Comparison of ENCODE assay signal across 9 cellular contexts in genomic region chr18:10851824-10852225, GRCh38.
DNase-seq lines count a peak whose midpoint lies in the region; ATAC-seq and TF ChIP-seq lines count a peak whose summit lies in the region.
"Had no signal": no experiment of that assay in that cellular context is flagged by ENCODE, and none has a peak within 500 bp of the region (broad histone marks: within the 10 kb centered on the region; RNA-seq: fewer than 3 reads in every experiment).

No MANE protein-coding gene starts in this region.

- H3K27me3 Mint-ChIP-seq in natural killer cell (ENCODE audit: low read depth in 2 of 2): peaks cover 3 to 7% of the 10 kb centered on the region in 2 donors
- H3K27me3 Mint-ChIP-seq in natural killer cell treated with Interleukin-12 subunit alpha and Interleukin-12 subunit beta and Interleukin-15 and Interleukin-18, amount 100 ng/mL, for 72 hours: peaks cover 8 to 10% of the 10 kb centered on the region in 2 donors

- H3K9me3 ChIP-seq in WERI-Rb-1 (ENCODE audit: severe bottlenecking): no peaks in the 10 kb centered on the region
- H3K9me3 ChIP-seq in right atrium auricular region: no peaks in the 10 kb centered on the region

- no peak overlapping the region for H3K4me3 Mint-ChIP-seq in natural killer cell
- H3K4me3 Mint-ChIP-seq in natural killer cell treated with Interleukin-12 subunit alpha and Interleukin-12 subunit beta and Interleukin-15 and Interleukin-18, amount 100 ng/mL, for 72 hours: no peak overlapping the region
- H3K4me3 Mint-ChIP-seq: central memory CD8-positive, alpha-beta T cell had no signal

- H3K27ac ChIP-seq in WERI-Rb-1 (no peak overlapping the region), right atrium auricular region (no peak overlapping the region)

- ATAC-seq in natural killer cell: no peak
- no peak for ATAC-seq in natural killer cell treated with Interleukin-12 subunit alpha and Interleukin-12 subunit beta and Interleukin-15 and Interleukin-18, amount 100 ng/mL, for 72 hours

- no peaks in the 10 kb centered on the region for H3K9me3 Mint-ChIP-seq in natural killer cell
- no peaks in the 10 kb centered on the region for H3K9me3 Mint-ChIP-seq in natural killer cell treated with Interleukin-12 subunit alpha and Interleukin-12 subunit beta and Interleukin-15 and Interleukin-18, amount 100 ng/mL, for 72 hours
- H3K9me3 Mint-ChIP-seq: central memory CD8-positive, alpha-beta T cell had no signal

- no peak for DNase-seq in natural killer cell
- no peak for DNase-seq in natural killer cell treated with Interleukin-12 subunit alpha and Interleukin-12 subunit beta and Interleukin-15 and Interleukin-18, amount 100 ng/mL, for 72 hours (ENCODE audit: low spot score)
- DNase-seq in NCI-H1694 (lab: John Stamatoyannopoulos, UW): peak; percentile 21
- no peak for DNase-seq in WERI-Rb-1
- DNase-seq in right atrium auricular region (ENCODE audit: low spot score): no peak
- DNase-seq in stromal cell of bone marrow (ENCODE audit: low read depth): peak; percentile 31
- DNase-seq in effector CD4-positive, alpha-beta T cell: no peak
- DNase-seq in mucosa of gallbladder (ENCODE audit: low spot score): no peak

- no peaks in the 10 kb centered on the region for H3K36me3 Mint-ChIP-seq in natural killer cell
- no peaks in the 10 kb centered on the region for H3K36me3 Mint-ChIP-seq in natural killer cell treated with Interleukin-12 subunit alpha and Interleukin-12 subunit beta and Interleukin-15 and Interleukin-18, amount 100 ng/mL, for 72 hours

- H3K36me3 ChIP-seq in WERI-Rb-1 (no peaks in the 10 kb centered on the region), right atrium auricular region (no peaks in the 10 kb centered on the region)

- H3K4me1 Mint-ChIP-seq in natural killer cell: no peaks in the 10 kb centered on the region
- no peaks in the 10 kb centered on the region for H3K4me1 Mint-ChIP-seq in natural killer cell treated with Interleukin-12 subunit alpha and Interleukin-12 subunit beta and Interleukin-15 and Interleukin-18, amount 100 ng/mL, for 72 hours (ENCODE audit: low read depth in 2 of 2)
- H3K4me1 Mint-ChIP-seq: central memory CD8-positive, alpha-beta T cell had no signal

- no peak overlapping the region for H3K4me3 ChIP-seq in WERI-Rb-1 (ENCODE audit: low read depth, low read length)
- H3K4me3 ChIP-seq in right atrium auricular region: no peak overlapping the region

- peaks cover 12% of the 10 kb centered on the region for H3K27me3 ChIP-seq in WERI-Rb-1 (ENCODE audit: insufficient read depth, low read depth, severe bottlenecking)
- no peaks in the 10 kb centered on the region for H3K27me3 ChIP-seq in right atrium auricular region

- TF ChIP-seq CTCF in natural killer cell (IDR thresholded peaks at IDR 0.05) (peak; percentile 57), WERI-Rb-1 (IDR thresholded peaks at IDR 0.05; ENCODE audit: low read depth, low read length) (peak; percentile 21; the same call in 1 of the 2 replicates), right atrium auricular region (IDR thresholded peaks at IDR 0.05) (peak; percentile 49 to 85)

- intact Hi-C loops in natural killer cell (cut with micrococcal nuclease): no loop called here

- H3K4me1 ChIP-seq in right atrium auricular region: no peaks in the 10 kb centered on the region

- H3K27ac Mint-ChIP-seq in natural killer cell: no peak overlapping the region
- H3K27ac Mint-ChIP-seq in natural killer cell treated with Interleukin-12 subunit alpha and Interleukin-12 subunit beta and Interleukin-15 and Interleukin-18, amount 100 ng/mL, for 72 hours: no peak overlapping the region

Comparison
In these comparisons a context has a peak if more than half of its experiments do, and no peak if none do; other contexts are left out.
1. DNase-seq: peak in NCI-H1694 (single experiment) and stromal cell of bone marrow (single experiment); none in natural killer cell (single experiment), natural killer cell treated with Interleukin-12 subunit alpha and Interleukin-12 subunit beta and Interleukin-15 and Interleukin-18, amount 100 ng/mL, for 72 hours (single experiment), WERI-Rb-1 (single experiment), right atrium auricular region (single experiment), effector CD4-positive, alpha-beta T cell (single experiment) and mucosa of gallbladder (single experiment).
2. Peak in every context shown above with its lines, with median percentiles within 50 percentile points of each other: CTCF ChIP-seq.